Comparison of ENCODE assay signal across 10 cellular contexts in genomic region chr3:81660036-81660435, GRCh38.
"Had no signal": no experiment of that assay in that cellular context is flagged by ENCODE, and none has a peak within 500 bp of the region (broad histone marks: within the 10 kb centered on the region; RNA-seq: fewer than 3 reads in every experiment).

No MANE protein-coding gene starts in this region.

- FAIRE-seq: K562 had no signal

- H3K36me3 ChIP-seq: HAP-1 had no signal

- H3K4me3 ChIP-seq: GM23248, HAP-1, K562 had no signal

- H3K4me3 Mint-ChIP-seq: HFFc6 had no signal

- H3K27ac Mint-ChIP-seq: HFFc6 had no signal

- ATAC-seq: HCT116, K562 had no signal

- DNase-seq: GM23248, GOT3, H7, HFFc6, IMR-90, KG1 had no signal

- H3K9me3 Mint-ChIP-seq: HFFc6 had no signal

- H3K27ac ChIP-seq: GM23248, HL-60 had no signal

- H3K9me3 ChIP-seq: HAP-1 had no signal
